ENCODE assay signal across 21 cellular contexts in the genomic region with DNA sequence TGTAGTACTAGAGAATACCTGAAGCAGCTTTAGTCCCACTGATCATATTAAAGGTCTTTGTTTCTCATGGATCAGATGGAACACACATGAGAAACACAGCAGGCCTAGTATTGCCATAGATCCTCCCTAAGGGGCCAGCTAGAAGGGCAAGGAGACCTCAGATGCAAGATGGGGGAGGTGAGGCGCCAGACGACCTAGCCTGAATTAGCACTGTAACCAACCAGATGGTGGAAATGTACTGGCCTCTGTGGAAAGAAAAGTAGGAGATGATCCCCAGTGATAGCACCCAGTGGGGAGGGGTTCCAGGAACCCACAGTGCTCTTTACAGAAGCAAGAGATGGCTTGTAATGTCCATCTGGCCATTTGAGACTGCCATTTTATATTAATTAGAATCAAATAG.
DNase-seq lines count a peak whose midpoint lies in the region; ATAC-seq and TF ChIP-seq lines count a peak whose summit lies in the region.
"Had no signal": no experiment of that assay in that cellular context is flagged by ENCODE, and none has a peak within 500 bp of the region (broad histone marks: within the 10 kb centered on the region; RNA-seq: fewer than 3 reads in every experiment).

No MANE protein-coding gene starts in this region.

- POLR2A ChIA-PET in WTC11 (lab: Charles Lee): no interaction called here

- no peaks in the 10 kb centered on the region for H3K9me3 Mint-ChIP-seq in activated naive CD4-positive, alpha-beta T cell treated with anti-CD3 and anti-CD28 coated beads for 36 hours
- H3K9me3 Mint-ChIP-seq in WTC11: no peaks in the 10 kb centered on the region
- H3K9me3 Mint-ChIP-seq: CD14-positive monocyte; CD4-positive, alpha-beta T cell; HFFc6 had no signal

- H3K36me3 Mint-ChIP-seq in activated naive CD4-positive, alpha-beta T cell treated with anti-CD3 and anti-CD28 coated beads for 36 hours (ENCODE audit: low read depth): no peaks in the 10 kb centered on the region
- no peaks in the 10 kb centered on the region for H3K36me3 Mint-ChIP-seq in WTC11
- H3K36me3 Mint-ChIP-seq: CD14-positive monocyte; CD8-positive, alpha-beta memory T cell had no signal

- H3K4me3 Mint-ChIP-seq in activated naive CD4-positive, alpha-beta T cell treated with anti-CD3 and anti-CD28 coated beads for 36 hours: no peak overlapping the region
- H3K4me3 Mint-ChIP-seq in WTC11: no peak overlapping the region
- H3K4me3 Mint-ChIP-seq: CD14-positive monocyte; CD4-positive, alpha-beta T cell; CD8-positive, alpha-beta memory T cell; HFFc6 had no signal

- no peaks in the 10 kb centered on the region for H3K4me1 Mint-ChIP-seq in activated naive CD4-positive, alpha-beta T cell treated with anti-CD3 and anti-CD28 coated beads for 36 hours (ENCODE audit: low read depth)
- H3K4me1 Mint-ChIP-seq in WTC11: peaks cover 10% of the 10 kb centered on the region; the same call in 1 of the 2 replicates
- H3K4me1 Mint-ChIP-seq: CD14-positive monocyte; CD8-positive, alpha-beta memory T cell had no signal

- H2AK5ac ChIP-seq in mesendoderm (ENCODE audit: low read length): no peak overlapping the region

- no peak overlapping the region for H3K23ac ChIP-seq in mesendoderm (ENCODE audit: low read length)

- TF ChIP-seq CTCF in WTC11 (IDR thresholded peaks at IDR 0.05): no peak

- no peak overlapping the region for H2BK5ac ChIP-seq in mesendoderm (ENCODE audit: low read length)

- H4K5ac ChIP-seq in mesendoderm (ENCODE audit: low read length): no peak overlapping the region

- peak; percentile 38 for DNase-seq in NCI-H2171 treated with DMSO at 0.1 percent for 48 hours (lab: John Stamatoyannopoulos, UW)
- DNase-seq in NCI-H2171 (lab: John Stamatoyannopoulos, UW): no peak
- DNase-seq in SK-N-DZ (ENCODE audit: low spot score): peak; percentile 70
- DNase-seq in mesendoderm: peak; percentile 16
- no peak for DNase-seq in NCI-H1417 (lab: John Stamatoyannopoulos, UW)
- DNase-seq in activated naive CD4-positive, alpha-beta T cell treated with anti-CD3 and anti-CD28 coated beads for 36 hours: no peak
- DNase-seq in WTC11 (ENCODE audit: low spot score): no peak
- DNase-seq: 8988T; ACHN; AML-193; BE2C; CD4-positive, alpha-beta T cell; CD8-positive, alpha-beta memory T cell; DMS153; DND-41; GOT3; HFFc6 had no signal

- no peak overlapping the region for H3K4me3 ChIP-seq in mesendoderm (ENCODE audit: low read length)
- H3K4me3 ChIP-seq: A549; BLaER1 treated with 17β-estradiol and CSF1 and Interleukin-3, amounts not matched to agents 10 nM and 100 nM; HAP-1 had no signal

- no peak overlapping the region for H3K4me2 ChIP-seq in mesendoderm (ENCODE audit: low read length)
- H3K4me2 ChIP-seq: A549; BLaER1 treated with 17β-estradiol and CSF1 and Interleukin-3, amounts not matched to agents 10 nM and 100 nM had no signal

- no peaks in the 10 kb centered on the region for H3K27me3 Mint-ChIP-seq in activated naive CD4-positive, alpha-beta T cell treated with anti-CD3 and anti-CD28 coated beads for 36 hours (ENCODE audit: low read depth)
- no peaks in the 10 kb centered on the region for H3K27me3 Mint-ChIP-seq in WTC11 (ENCODE audit: low read depth)
- H3K27me3 Mint-ChIP-seq: CD4-positive, alpha-beta T cell; CD8-positive, alpha-beta memory T cell had no signal

- no peak overlapping the region for H3K27ac Mint-ChIP-seq in activated naive CD4-positive, alpha-beta T cell treated with anti-CD3 and anti-CD28 coated beads for 36 hours
- H3K27ac Mint-ChIP-seq in WTC11: no peak overlapping the region
- H3K27ac Mint-ChIP-seq: CD14-positive monocyte; CD4-positive, alpha-beta T cell; CD8-positive, alpha-beta memory T cell; HFFc6 had no signal

- no peak overlapping the region for H2BK15ac ChIP-seq in mesendoderm (replicated peaks; ENCODE audit: low read depth)

- no peaks in the 10 kb centered on the region for H3K79me1 ChIP-seq in mesendoderm (ENCODE audit: low read length)

- H3K27ac ChIP-seq in mesendoderm (ENCODE audit: low read depth, low read length): no peak overlapping the region
- H3K27ac ChIP-seq: A549; BLaER1 treated with 17β-estradiol and CSF1 and Interleukin-3, amounts not matched to agents 10 nM and 100 nM had no signal

- no peaks in the 10 kb centered on the region for H3K79me2 ChIP-seq in mesendoderm (ENCODE audit: control insufficient read depth, insufficient read depth, low read length)

- H3K36me3 ChIP-seq in mesendoderm (ENCODE audit: control insufficient read depth, insufficient read depth, low read length): no peaks in the 10 kb centered on the region
- H3K36me3 ChIP-seq: BE2C; BLaER1 treated with 17β-estradiol and CSF1 and Interleukin-3, amounts not matched to agents 10 nM and 100 nM; HAP-1 had no signal

- H3K4me1 ChIP-seq in mesendoderm (ENCODE audit: control insufficient read depth, low read depth, low read length): peaks cover 3% of the 10 kb centered on the region
- H3K4me1 ChIP-seq: A549; BE2C; BLaER1 treated with 17β-estradiol and CSF1 and Interleukin-3, amounts not matched to agents 10 nM and 100 nM; HAP-1 had no signal

- ATAC-seq in WTC11: no peak
- ATAC-seq: A549 had no signal

- H3K27me3 ChIP-seq in mesendoderm (ENCODE audit: insufficient read depth, low read length, poor library complexity): no peaks in the 10 kb centered on the region
- H3K27me3 ChIP-seq: BE2C; BLaER1 treated with 17β-estradiol and CSF1 and Interleukin-3, amounts not matched to agents 10 nM and 100 nM had no signal

- no peak overlapping the region for H2BK120ac ChIP-seq in mesendoderm (ENCODE audit: low read depth, low read length)

- no peak overlapping the region for H3K4ac ChIP-seq in mesendoderm (ENCODE audit: low read depth, low read length)

- CTCF ChIA-PET in activated naive CD4-positive, alpha-beta T cell treated with anti-CD3 and anti-CD28 coated beads for 36 hours (lab: Charles Lee): no interaction called here
- CTCF ChIA-PET in WTC11 (lab: Charles Lee): no interaction called here

- intact Hi-C loops in activated naive CD4-positive, alpha-beta T cell treated with anti-CD3 and anti-CD28 coated beads for 36 hours (cut with micrococcal nuclease): no loop called here

- no peak overlapping the region for H3K56ac ChIP-seq in mesendoderm (ENCODE audit: low read length)

- WGBS in mesendoderm (ENCODE audit: extremely low coverage, insufficient coverage, low lambda C conversion rate): no CpG with 5 or more reads among the region's 2 CpGs

- H3K18ac ChIP-seq in mesendoderm (ENCODE audit: low read length): no peak overlapping the region

- H4K8ac ChIP-seq in mesendoderm (ENCODE audit: low read depth, low read length): no peak overlapping the region

- no peak overlapping the region for H3K9ac ChIP-seq in mesendoderm (ENCODE audit: low read length)
- H3K9ac ChIP-seq: BLaER1 treated with 17β-estradiol and CSF1 and Interleukin-3, amounts not matched to agents 10 nM and 100 nM had no signal

TF ChIP-seq in WTC11, 78 proteins besides CTCF, POLR2A, EP300 and RAD21:
- TF ChIP-seq NFYB (CRISPR knock-in tag; conservative IDR thresholded peaks at IDR 0.05; ENCODE audit: low read depth) (no peak), EMX1 (CRISPR knock-in tag; IDR thresholded peaks at IDR 0.05) (no peak), TEAD1 (CRISPR knock-in tag; IDR thresholded peaks at IDR 0.05) (no peak), NR3C1 (CRISPR knock-in tag; conservative IDR thresholded peaks at IDR 0.05; ENCODE audit: low read depth) (no peak)
TF ChIP-seq in WTC11: peak in this region for 0.

Comparison
In these comparisons a context has a peak if more than half of its experiments do, and no peak if none do; other contexts are left out.
1. DNase-seq: peak in NCI-H2171 treated with DMSO at 0.1 percent for 48 hours (single experiment), SK-N-DZ (single experiment) and mesendoderm (single experiment); none in NCI-H2171 (single experiment), NCI-H1417 (0 of 3), activated naive CD4-positive, alpha-beta T cell treated with anti-CD3 and anti-CD28 coated beads for 36 hours (single experiment) and WTC11 (single experiment).